In genomic region chr6:160348552-160349441, GRCh38 we compare ENCODE assay signal across 8 cellular contexts. TPM values are rescaled to one million over a fixed set of nuclear protein-coding genes. Genes with fewer than 3 reads are reported as not detected.
A peak's percentile ranks its signal among the peaks of the same experiment; 100 is the strongest.
DNase-seq lines count a peak whose midpoint lies in the region; ATAC-seq and TF ChIP-seq lines count a peak whose summit lies in the region.

No MANE protein-coding gene starts in this region.

- no peaks in the 10 kb centered on the region for H3K27me3 ChIP-seq in adrenal gland

- 2 to 8% (median 5%) methylated on average over 10 to 82 of the region's 82 CpGs for WGBS in adrenal gland, 4 donors

- peak overlapping the region in 3 of 4 donors; percentile 50 to 71 (median 70) for H3K4me3 ChIP-seq in adrenal gland
- H3K4me3 ChIP-seq in iPS-18c (ENCODE audit: insufficient read depth, low read depth, low read length), result peak overlapping the region; percentile 36
- peak overlapping the region; percentile 34 to 65 (median 49) for H3K4me3 ChIP-seq in skin epidermis

- peak; percentile 28 for DNase-seq in HPDE6-E6E7 (ENCODE audit: extremely low spot score)
- DNase-seq in adrenal gland, result peak in 6 of 7 donors; percentile 39 to 51 (median 46)
- no peak for DNase-seq in pons (ENCODE audit: low spot score)
- DNase-seq in COR-L47 (lab: John Stamatoyannopoulos, UW), result no peak
- DNase-seq in activated CD4-positive, alpha-beta T cell treated with anti-CD3 and anti-CD28 coated beads for 1 hour, result no peak

- H3K4me1 ChIP-seq in adrenal gland (replicated peaks in 1 of 2), result peaks cover 5 to 8% of the 10 kb centered on the region in 2 donors

- H3K9me3 ChIP-seq in adrenal gland (replicated peaks in 1 of 3) (no peaks in the 10 kb centered on the region), iPS-18c (ENCODE audit: control insufficient read depth, insufficient read depth, low read length) (peaks cover 2% of the 10 kb centered on the region)

- H3K27ac ChIP-seq in adrenal gland (peak overlapping the region in 3 of 5 donors; percentile 72 to 82 (median 77)), skin epidermis (peak overlapping the region; percentile 15 to 81 (median 68))

- intact Hi-C loops in adrenal gland (cut with DNase I), result loop anchor here in 1 of 2 donors (5.0 kb wide), 1 partner anchor 109 kb away; no protein-coding TSS in a partner anchor

- TF ChIP-seq CTCF in adrenal gland (IDR thresholded peaks at IDR 0.05), result peak in 4 of 6 experiments; percentile 34 to 51 (median 36)

- no peak for TF ChIP-seq POLR2A in adrenal gland (IDR thresholded peaks at IDR 0.05)

- H3K36me3 ChIP-seq in adrenal gland (replicated peaks in 1 of 2), result no peaks in the 10 kb centered on the region

- no peak for ATAC-seq in GM21367 (IDR thresholded peaks at IDR 0.05; ENCODE audit: unreplicated experiment)

RNA-seq across cellular contexts. Expression of gene SLC22A3, which starts 0.6 kb away (rescaled TPM):
- total RNA-seq in adrenal gland, result 10 to 100 TPM; 15.2 to 51.9 (median 34.1) TPM
- polyA plus RNA-seq in adrenal gland, result 10 to 100 TPM; 13.3 to 33.9 (median 15.3) TPM

Comparison
In these comparisons a context has a peak if more than half of its experiments do, and no peak if none do; other contexts are left out.
1. DNase-seq: peak in HPDE6-E6E7 (single experiment) and adrenal gland (6 of 7); none in pons (single experiment), COR-L47 (single experiment) and activated CD4-positive, alpha-beta T cell treated with anti-CD3 and anti-CD28 coated beads for 1 hour (single experiment).
2. Peak in every context shown above with its lines, with median percentiles within 50 percentile points of each other: H3K4me3 ChIP-seq.